In the genomic region with DNA sequence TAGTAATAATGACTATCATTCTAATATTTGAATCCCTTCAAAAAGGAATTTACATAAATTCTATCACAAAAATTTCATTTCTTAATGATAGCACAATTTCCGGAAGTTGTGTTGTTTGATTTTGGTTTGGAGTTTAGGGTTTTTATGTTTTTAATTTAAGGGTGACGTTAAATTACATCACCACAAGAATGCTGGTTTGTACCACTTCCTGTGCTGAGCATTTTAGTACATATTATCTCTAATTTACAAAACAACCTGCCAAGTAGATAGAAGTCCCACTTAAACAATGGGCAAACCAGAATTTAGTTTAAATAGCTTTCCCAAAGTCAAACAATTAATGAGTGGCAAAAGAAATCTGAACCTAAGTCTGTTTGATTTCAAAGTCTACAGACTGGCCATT, we compare ENCODE assay signal across 12 cellular contexts.
A peak's percentile ranks its signal among the peaks of the same experiment; 100 is the strongest.
DNase-seq lines count a peak whose midpoint lies in the region; ATAC-seq and TF ChIP-seq lines count a peak whose summit lies in the region.
"Had no signal": no experiment of that assay in that cellular context is flagged by ENCODE, and none has a peak within 500 bp of the region (broad histone marks: within the 10 kb centered on the region; RNA-seq: fewer than 3 reads in every experiment).

No MANE protein-coding gene starts in this region.

- H3K9me3 ChIP-seq in Loucy (ENCODE audit: insufficient read depth, low read depth, low read length) (no peaks in the 10 kb centered on the region), neutrophil (no peaks in the 10 kb centered on the region), suprapubic skin (no peaks in the 10 kb centered on the region)
- H3K9me3 ChIP-seq: HAP-1 had no signal

- H3K9ac ChIP-seq in Loucy (ENCODE audit: low read depth, low read length, poor library complexity, severe bottlenecking) = no peak overlapping the region

- CTCF ChIA-PET in activated CD8-positive, alpha-beta memory T cell treated with anti-CD3 and anti-CD28 coated beads, Interleukin-2, amount 10 ng/mL, durations not matched to agents 7 days and 5 days (lab: Charles Lee) = no interaction called here

- H3K36me3 ChIP-seq in Loucy (ENCODE audit: insufficient read depth, low read length) (no peaks in the 10 kb centered on the region), neutrophil (no peaks in the 10 kb centered on the region), suprapubic skin (no peaks in the 10 kb centered on the region)
- H3K36me3 ChIP-seq: HAP-1 had no signal

- peaks cover 42% of the 10 kb centered on the region for H3K4me1 ChIP-seq in Loucy (ENCODE audit: insufficient read depth, low read length, poor library complexity, severe bottlenecking)
- H3K4me1 ChIP-seq in neutrophil (ENCODE audit: control insufficient read depth in 1 of 2, insufficient read depth in 1 of 2, low read depth in 1 of 2, low read length in 1 of 2) = peaks cover 68 to 70% of the 10 kb centered on the region in 2 experiments
- H3K4me1 ChIP-seq in suprapubic skin = peaks cover 10% of the 10 kb centered on the region

- no peaks in the 10 kb centered on the region for H3K79me2 ChIP-seq in Loucy (ENCODE audit: insufficient read depth, low read length)

- no peak overlapping the region for H2AFZ ChIP-seq in Loucy (ENCODE audit: low read length)

- no peaks in the 10 kb centered on the region for H3K9me3 Mint-ChIP-seq in activated CD8-positive, alpha-beta memory T cell treated with anti-CD3 and anti-CD28 coated beads, Interleukin-2, amount 10 ng/mL, durations not matched to agents 7 days and 5 days (ENCODE audit: low read depth)

- WGBS in suprapubic skin = 74% methylated on average over 2 of the region's 2 CpGs

- H3K4me3 Mint-ChIP-seq in activated CD8-positive, alpha-beta memory T cell treated with anti-CD3 and anti-CD28 coated beads, Interleukin-2, amount 10 ng/mL, durations not matched to agents 7 days and 5 days = no peak overlapping the region

- no peak for DNase-seq in activated CD8-positive, alpha-beta memory T cell treated with anti-CD3 and anti-CD28 coated beads, Interleukin-2, amount 10 ng/mL, durations not matched to agents 7 days and 5 days
- no peak for DNase-seq in activated CD8-positive, alpha-beta memory T cell treated with anti-CD3 and anti-CD28 coated beads for 24 hours
- no peak for DNase-seq in caudate nucleus (lab: John Stamatoyannopoulos, UW)
- no peak for DNase-seq in suprapubic skin (ENCODE audit: low spot score in 2 of 2)
- no peak for DNase-seq in DMS153 treated with DMSO at 0.1 percent for 48 hours (lab: John Stamatoyannopoulos, UW; ENCODE audit: unreplicated experiment)
- DNase-seq in Right ventricle myocardium superior = no peak
- DNase-seq: NCI-H1417, NCI-H526 treated with DMSO at 0.1 percent for 48 hours, nucleus accumbens had no signal

- intact Hi-C loops in Right ventricle myocardium superior (cut with DNase I) = no loop called here

- no peaks in the 10 kb centered on the region for H3K9me2 ChIP-seq in Loucy (replicated peaks; ENCODE audit: low read depth, low read length)

- peak overlapping the region; percentile 39 for H3K4me2 ChIP-seq in Loucy (ENCODE audit: low read depth, low read length, poor library complexity, severe bottlenecking)

- TF ChIP-seq EP300 in suprapubic skin (IDR thresholded peaks at IDR 0.05) = no peak

- TF ChIP-seq CTCF in Loucy (conservative IDR thresholded peaks at IDR 0.05; ENCODE audit: low read length) (no peak), neutrophil (IDR thresholded peaks at IDR 0.05) (no peak), suprapubic skin (IDR thresholded peaks at IDR 0.05) (no peak)

- peak; percentile 53 for ATAC-seq in activated CD8-positive, alpha-beta memory T cell treated with anti-CD3 and anti-CD28 coated beads, Interleukin-2, amount 10 ng/mL, durations not matched to agents 7 days and 5 days
- ATAC-seq in Right ventricle myocardium superior (ENCODE audit: poor library complexity) = no peak

- peaks cover 7% of the 10 kb centered on the region for H3K36me3 Mint-ChIP-seq in activated CD8-positive, alpha-beta memory T cell treated with anti-CD3 and anti-CD28 coated beads, Interleukin-2, amount 10 ng/mL, durations not matched to agents 7 days and 5 days

- H3K27ac Mint-ChIP-seq in activated CD8-positive, alpha-beta memory T cell treated with anti-CD3 and anti-CD28 coated beads, Interleukin-2, amount 10 ng/mL, durations not matched to agents 7 days and 5 days = peak overlapping the region; percentile 43

- H3K4me3 ChIP-seq in Loucy (ENCODE audit: low read length, poor library complexity, severe bottlenecking) (no peak overlapping the region), neutrophil (ENCODE audit: low read depth in 1 of 2, low read length in 1 of 2) (peak overlapping the region; percentile 38 to 51), suprapubic skin (no peak overlapping the region)
- H3K4me3 ChIP-seq: HAP-1 had no signal

- H3F3A ChIP-seq in Loucy (ENCODE audit: low read depth) = no peaks in the 10 kb centered on the region

- no peak for TF ChIP-seq POLR2A in suprapubic skin (IDR thresholded peaks at IDR 0.05)

- peak overlapping the region; percentile 53 for H3K27ac ChIP-seq in caudate nucleus (ENCODE audit: low read depth, low read length)
- peak overlapping the region; percentile 86 for H3K27ac ChIP-seq in neutrophil
- H3K27ac ChIP-seq in suprapubic skin = no peak overlapping the region

- H3K27me3 ChIP-seq in Loucy (ENCODE audit: insufficient read depth, low read length, poor library complexity, severe bottlenecking) (no peaks in the 10 kb centered on the region), neutrophil (no peaks in the 10 kb centered on the region), suprapubic skin (no peaks in the 10 kb centered on the region)

- no peaks in the 10 kb centered on the region for H3K27me3 Mint-ChIP-seq in activated CD8-positive, alpha-beta memory T cell treated with anti-CD3 and anti-CD28 coated beads, Interleukin-2, amount 10 ng/mL, durations not matched to agents 7 days and 5 days

- H4K20me1 ChIP-seq in Loucy (ENCODE audit: insufficient read depth, low read length, poor library complexity, severe bottlenecking) = no peaks in the 10 kb centered on the region

- H3K4me1 Mint-ChIP-seq in activated CD8-positive, alpha-beta memory T cell treated with anti-CD3 and anti-CD28 coated beads, Interleukin-2, amount 10 ng/mL, durations not matched to agents 7 days and 5 days = peaks cover 38% of the 10 kb centered on the region

Comparison
In these comparisons a context has a peak if more than half of its experiments do, and no peak if none do; other contexts are left out.
1. H3K4me3 ChIP-seq: peak in neutrophil (2 of 2); none in Loucy (single experiment) and suprapubic skin (single experiment).